In the genomic region with DNA sequence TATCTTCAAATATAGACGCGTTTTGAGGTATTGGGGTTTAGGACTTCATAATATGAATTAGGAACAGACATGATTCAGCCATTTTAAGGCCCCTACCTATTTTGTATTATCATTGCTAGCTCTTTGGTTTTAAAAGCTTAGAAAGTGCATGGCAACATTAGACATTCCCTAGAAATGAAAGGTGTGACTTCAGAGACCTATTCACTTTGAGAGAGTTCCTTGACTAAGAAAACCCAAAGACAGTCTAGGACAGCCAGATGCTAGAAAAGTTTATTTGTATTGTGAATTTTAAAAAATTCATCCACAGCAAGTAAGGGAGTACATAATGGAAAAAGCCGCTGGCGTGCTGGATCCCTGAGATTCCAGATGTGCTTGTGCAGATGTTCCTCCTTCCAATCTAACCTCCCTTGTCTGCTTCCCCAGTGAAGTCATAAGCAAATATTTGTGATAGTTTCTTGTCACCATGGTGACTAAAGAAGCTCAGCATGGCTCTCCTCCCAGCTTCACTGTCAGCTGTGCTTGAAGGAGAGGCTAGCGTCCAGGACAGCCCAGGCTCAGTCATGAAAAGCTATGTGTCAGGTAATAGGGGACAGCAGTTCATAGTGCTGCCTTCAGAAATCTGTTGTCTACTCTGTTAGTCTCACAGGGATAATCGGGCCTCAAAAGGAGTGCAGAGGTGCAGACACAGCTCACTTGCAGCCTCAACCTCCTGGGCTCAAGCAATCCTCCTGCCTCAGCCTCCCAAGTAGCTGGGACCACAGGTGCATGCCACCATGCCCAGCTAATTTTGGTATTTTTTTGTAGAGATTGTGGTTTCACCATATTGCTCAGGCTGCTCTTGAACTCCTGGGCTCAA, we compare ENCODE assay signal across 1 cellular context.
A peak's percentile ranks its signal among the peaks of the same experiment; 100 is the strongest.
TF ChIP-seq lines count a peak whose summit lies in the region.

No MANE protein-coding gene starts in this region.

TF ChIP-seq in K562, 482 proteins besides CTCF, POLR2A, EP300 and RAD21:
- peak; percentile 35 for TF ChIP-seq CBFA2T2 (conservative IDR thresholded peaks at IDR 0.05)
- TF ChIP-seq ZBTB33 (CRISPR knock-in tag; IDR thresholded peaks at IDR 0.05) = peak; percentile 65; the same call in 1 of the 2 replicates
- TF ChIP-seq SIN3A (IDR thresholded peaks at IDR 0.05; ENCODE audit: borderline replicate concordance in 2 of 2, control insufficient read depth in 1 of 2, low read depth in 2 of 2, low read length in 2 of 2) = 0 out of 4 replicates have a peak, but pooled peaks of 1 of the 2 experiments have one; percentile 57
- TF ChIP-seq RFX1 (IDR thresholded peaks at IDR 0.05) = peak; percentile 89
- TF ChIP-seq RBM25 (IDR thresholded peaks at IDR 0.05; ENCODE audit: low read depth, low read length, severe bottlenecking) = no peak
- peak; percentile 90 for TF ChIP-seq TFAP4 (CRISPR knock-in tag; IDR thresholded peaks at IDR 0.05; ENCODE audit: borderline replicate concordance)
- TF ChIP-seq SAFB2 (IDR thresholded peaks at IDR 0.05; ENCODE audit: borderline replicate concordance, low read depth, low read length, severe bottlenecking) = no peak
- TF ChIP-seq ZNF384 (IDR thresholded peaks at IDR 0.05; ENCODE audit: low read depth, low read length) = no peak
- TF ChIP-seq DACH1 (IDR thresholded peaks at IDR 0.05; ENCODE audit: partially characterized antibody) = peak; percentile 42
- TF ChIP-seq CTBP1 (IDR thresholded peaks at IDR 0.05; ENCODE audit: borderline replicate concordance) = peak; percentile 27; the same call in 1 of the 2 replicates
- TF ChIP-seq ATF7 (IDR thresholded peaks at IDR 0.05) = 0 out of 2 replicates have a peak, but pooled peaks have one; percentile 23
- no peak for TF ChIP-seq NFRKB (IDR thresholded peaks at IDR 0.05; ENCODE audit: low read depth)
- TF ChIP-seq CBFA2T3 (IDR thresholded peaks at IDR 0.05) = peak; percentile 39
- peak; percentile 95 for TF ChIP-seq FOXJ2 (tag; IDR thresholded peaks at IDR 0.05)
- TF ChIP-seq ZNF239 (CRISPR knock-in tag; IDR thresholded peaks at IDR 0.05) = no peak
- no peak for TF ChIP-seq JUND (IDR thresholded peaks at IDR 0.05; ENCODE audit: borderline replicate concordance, low read depth, low read length)
- TF ChIP-seq JUND (tag; IDR thresholded peaks at IDR 0.05; ENCODE audit: borderline replicate concordance, low read depth, low read length) = peak; percentile 10; the same call in 1 of the 3 replicates
- TF ChIP-seq, protein P1, sequence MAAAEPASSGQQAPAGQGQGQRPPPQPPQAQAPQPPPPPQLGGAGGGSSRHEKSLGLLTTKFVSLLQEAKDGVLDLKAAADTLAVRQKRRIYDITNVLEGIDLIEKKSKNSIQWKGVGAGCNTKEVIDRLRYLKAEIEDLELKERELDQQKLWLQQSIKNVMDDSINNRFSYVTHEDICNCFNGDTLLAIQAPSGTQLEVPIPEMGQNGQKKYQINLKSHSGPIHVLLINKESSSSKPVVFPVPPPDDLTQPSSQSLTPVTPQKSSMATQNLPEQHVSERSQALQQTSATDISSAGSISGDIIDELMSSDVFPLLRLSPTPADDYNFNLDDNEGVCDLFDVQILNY (CRISPR knock-in tag; IDR thresholded peaks at IDR 0.05) = 0 out of 2 replicates have a peak, but pooled peaks have one; percentile 41
TF ChIP-seq in K562: peak in this region for 12.
